Comparison of ENCODE assay signal across 8 cellular contexts in the genomic region with DNA sequence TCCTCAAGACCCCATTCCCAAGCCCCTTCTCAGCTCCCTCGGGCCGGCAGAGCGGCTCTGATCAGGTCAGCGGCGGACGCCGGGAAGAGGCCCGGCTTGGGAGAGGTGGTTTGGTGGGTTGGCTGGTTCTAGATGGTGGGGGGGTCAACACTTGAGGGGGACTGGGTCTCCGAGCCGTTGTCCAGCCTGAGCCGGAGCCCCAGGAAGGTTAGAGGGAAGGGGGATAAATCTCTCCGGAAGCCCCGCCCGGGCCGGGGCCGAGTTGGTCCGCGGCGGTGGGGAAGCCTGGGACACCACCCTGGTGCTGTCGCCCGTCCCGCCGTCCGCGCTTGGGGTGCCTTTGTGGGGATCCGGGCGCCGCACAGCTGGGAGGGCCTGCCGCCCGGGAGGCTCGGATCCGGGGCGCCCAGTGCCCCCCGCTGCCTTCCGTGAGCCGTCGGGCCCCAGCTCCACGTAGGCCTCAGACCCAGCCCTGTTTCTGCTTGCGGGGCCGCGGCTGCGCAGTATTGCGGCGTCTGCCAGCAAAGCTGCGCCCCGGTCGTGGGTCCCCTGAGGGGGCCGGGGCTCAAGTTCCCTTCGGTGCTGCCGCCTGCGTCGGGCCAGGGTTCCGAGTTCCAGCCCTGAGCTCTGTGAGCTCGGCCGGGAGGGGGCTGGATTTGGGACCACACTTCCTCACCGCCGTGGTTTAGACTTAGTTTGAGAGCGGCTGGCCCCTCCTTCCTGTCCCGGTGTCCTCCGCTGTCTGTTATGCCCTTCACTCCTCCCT. TPM values are rescaled to one million over a fixed set of nuclear protein-coding genes. Genes with fewer than 3 reads are reported as not detected.
DNase-seq lines count a peak whose midpoint lies in the region; ATAC-seq and TF ChIP-seq lines count a peak whose summit lies in the region.

No MANE protein-coding gene starts in this region.

- TF ChIP-seq EP300 in neural cell (conservative IDR thresholded peaks at IDR 0.05; ENCODE audit: poor library complexity, severe bottlenecking), result no peak
- TF ChIP-seq EP300 in suprapubic skin (IDR thresholded peaks at IDR 0.05), result no peak

- 0% methylated on average over 22 of the region's 60 CpGs for WGBS in suprapubic skin

- no peaks in the 10 kb centered on the region for H3F3A ChIP-seq in neural cell (ENCODE audit: insufficient read depth, low read length, poor library complexity, severe bottlenecking)

- H3K79me2 ChIP-seq in neural cell (replicated peaks; ENCODE audit: insufficient read depth, low read length), result peaks cover 54% of the 10 kb centered on the region

- H3K9me3 ChIP-seq in BLaER1 treated with 17β-estradiol and CSF1 and Interleukin-3, amounts not matched to agents 10 nM and 100 nM (replicated peaks in 1 of 11), result no peaks in the 10 kb centered on the region
- H3K9me3 ChIP-seq in HUES6 (ENCODE audit: control insufficient read depth, insufficient read depth, low read depth, low read length), result no peaks in the 10 kb centered on the region
- no peaks in the 10 kb centered on the region for H3K9me3 ChIP-seq in neural cell (ENCODE audit: low read length)
- no peaks in the 10 kb centered on the region for H3K9me3 ChIP-seq in suprapubic skin

- peaks cover 28 to 51% (median 38%) of the 10 kb centered on the region in 11 experiments; a peak in 20 of 22 replicates for H4K20me1 ChIP-seq in BLaER1 treated with 17β-estradiol and CSF1 and Interleukin-3, amounts not matched to agents 10 nM and 100 nM
- H4K20me1 ChIP-seq in neural cell (ENCODE audit: insufficient read depth), result no peaks in the 10 kb centered on the region

- peaks cover 37 to 47% (median 43%) of the 10 kb centered on the region in 10 experiments for H3K4me1 ChIP-seq in BLaER1 treated with 17β-estradiol and CSF1 and Interleukin-3, amounts not matched to agents 10 nM and 100 nM
- peaks cover 16% of the 10 kb centered on the region for H3K4me1 ChIP-seq in HUES6 (ENCODE audit: control insufficient read depth, insufficient read depth, low read length)
- H3K4me1 ChIP-seq in suprapubic skin, result peaks cover 46% of the 10 kb centered on the region

- no peaks in the 10 kb centered on the region for H3K9me2 ChIP-seq in neural cell (ENCODE audit: insufficient read depth, low read length)

- H3K27me3 ChIP-seq in BLaER1 treated with 17β-estradiol and CSF1 and Interleukin-3, amounts not matched to agents 10 nM and 100 nM, result no peaks in the 10 kb centered on the region
- H3K27me3 ChIP-seq in HUES6 (ENCODE audit: control insufficient read depth, insufficient read depth, low read length) (no peaks in the 10 kb centered on the region), neural cell (ENCODE audit: insufficient read depth, low read depth, low read length) (no peaks in the 10 kb centered on the region), suprapubic skin (no peaks in the 10 kb centered on the region)

- peak overlapping the region; percentile 93 to 100 (median 99) for H3K4me2 ChIP-seq in BLaER1 treated with 17β-estradiol and CSF1 and Interleukin-3, amounts not matched to agents 10 nM and 100 nM
- H3K4me2 ChIP-seq in neural cell (ENCODE audit: low read length), result peak overlapping the region; percentile 73

- ATAC-seq in GM21360 (IDR thresholded peaks at IDR 0.05; ENCODE audit: unreplicated experiment), result peak; percentile 53

- peak overlapping the region; percentile 99 to 100 (median 100) for H3K9ac ChIP-seq in BLaER1 treated with 17β-estradiol and CSF1 and Interleukin-3, amounts not matched to agents 10 nM and 100 nM
- H3K9ac ChIP-seq in HUES6 (ENCODE audit: low read length), result peak overlapping the region; percentile 90
- H3K9ac ChIP-seq in neural cell (ENCODE audit: low read length), result peak overlapping the region; percentile 100

- peak overlapping the region; percentile 99 for H2AFZ ChIP-seq in neural cell (ENCODE audit: low read depth, low read length)

- peak overlapping the region; percentile 73 to 96 (median 92) for H3K4me3 ChIP-seq in BLaER1 treated with 17β-estradiol and CSF1 and Interleukin-3, amounts not matched to agents 10 nM and 100 nM
- H3K4me3 ChIP-seq in HUES6 (ENCODE audit: low read depth, low read length), result peak overlapping the region; percentile 93
- peak overlapping the region; percentile 85 for H3K4me3 ChIP-seq in neural cell (ENCODE audit: low read length)
- H3K4me3 ChIP-seq in suprapubic skin, result peak overlapping the region; percentile 97

- peak; percentile 58 for DNase-seq in activated T-cell treated with anti-CD3 and anti-CD28 coated beads for 1 hour (ENCODE audit: low read depth)
- peak; percentile 73 for DNase-seq in fibroblast of gingiva (ENCODE audit: low read depth)
- DNase-seq in suprapubic skin (ENCODE audit: low spot score in 2 of 2), result peak; percentile 86 to 90
- no peak for DNase-seq in NCI-H146 (lab: John Stamatoyannopoulos, UW)

- TF ChIP-seq POLR2A in suprapubic skin (IDR thresholded peaks at IDR 0.05), result peak; percentile 23 to 61

- peak overlapping the region; percentile 98 to 100 (median 100) for H3K27ac ChIP-seq in BLaER1 treated with 17β-estradiol and CSF1 and Interleukin-3, amounts not matched to agents 10 nM and 100 nM
- peak overlapping the region; percentile 97 for H3K27ac ChIP-seq in HUES6 (ENCODE audit: low read depth, low read length)
- peak overlapping the region; percentile 97 for H3K27ac ChIP-seq in neural cell (ENCODE audit: low read length)
- peak overlapping the region; percentile 99 for H3K27ac ChIP-seq in suprapubic skin

- TF ChIP-seq RAD21 in neural cell (conservative IDR thresholded peaks at IDR 0.05), result no peak

- TF ChIP-seq CTCF in neural cell (IDR thresholded peaks at IDR 0.05; ENCODE audit: poor library complexity, severe bottlenecking) (peak; percentile 18), suprapubic skin (IDR thresholded peaks at IDR 0.05) (no peak)

- H3K36me3 ChIP-seq in BLaER1 treated with 17β-estradiol and CSF1 and Interleukin-3, amounts not matched to agents 10 nM and 100 nM, result peaks cover 24 to 51% (median 31%) of the 10 kb centered on the region in 11 experiments
- H3K36me3 ChIP-seq in HUES6 (ENCODE audit: control insufficient read depth, insufficient read depth, low read length) (peaks cover 8% of the 10 kb centered on the region), neural cell (ENCODE audit: insufficient read depth, low read length) (no peaks in the 10 kb centered on the region), suprapubic skin (no peaks in the 10 kb centered on the region)

TF ChIP-seq in neural cell, 6 proteins besides CTCF, POLR2A, EP300 and RAD21:
- peak; percentile 24 for TF ChIP-seq MXI1 (conservative IDR thresholded peaks at IDR 0.05; ENCODE audit: poor library complexity, severe bottlenecking)
- TF ChIP-seq SMC3 (conservative IDR thresholded peaks at IDR 0.05; ENCODE audit: poor library complexity), result no peak
- TF ChIP-seq TAF1 (IDR thresholded peaks at IDR 0.05; ENCODE audit: low read depth), result no peak
- peak; percentile 68 for TF ChIP-seq POLR2AphosphoS5 (IDR thresholded peaks at IDR 0.05)
- TF ChIP-seq EZH2 (IDR thresholded peaks at IDR 0.05; ENCODE audit: borderline replicate concordance, insufficient read depth, low read length, poor library complexity, severe bottlenecking), result no peak

RNA-seq across cellular contexts. Expression of a gene that starts 0.6 kb away (rescaled TPM):
- 42.0 and 47.7 TPM in 2 replicates for polyA plus RNA-seq in neural cell
- polyA minus RNA-seq in neural cell, result 20.0 and 21.6 TPM in 2 replicates
- total RNA-seq in suprapubic skin, result 10 to 100 TPM in 2 of 4 donors, 1 to 10 TPM in 2; 6.7 to 15.4 (median 10.1) TPM

RNA-seq across cellular contexts. Expression of a gene that starts 17.8 kb away (rescaled TPM):
- 2,178 and 2,281 TPM in 2 replicates for polyA plus RNA-seq in neural cell
- 1,575 and 1,611 TPM in 2 replicates for polyA minus RNA-seq in neural cell
- total RNA-seq in suprapubic skin, result 1,000 to 10,000 TPM; 2,440 to 4,496 (median 3,996) TPM

RNA-seq across cellular contexts. Expression of a gene that starts 38.4 kb away (rescaled TPM):
- polyA plus RNA-seq in neural cell, result 32.1 and 37.7 TPM in 2 replicates
- polyA minus RNA-seq in neural cell, result 25.5 and 33.1 TPM in 2 replicates
- 10 to 100 TPM; 13.3 to 23.3 (median 16.2) TPM for total RNA-seq in suprapubic skin

RNA-seq across cellular contexts. Expression of a gene that starts 56.5 kb away (rescaled TPM):
- 1.4 and 2.1 TPM in 2 replicates for polyA plus RNA-seq in neural cell
- 0.93 TPM in 1 of 2 replicates, not detected in the other for polyA minus RNA-seq in neural cell
- 10 to 100 TPM; 52.0 to 79.0 (median 69.4) TPM for total RNA-seq in suprapubic skin
